8 cellular contexts compared by ENCODE assay signal in the genomic region with DNA sequence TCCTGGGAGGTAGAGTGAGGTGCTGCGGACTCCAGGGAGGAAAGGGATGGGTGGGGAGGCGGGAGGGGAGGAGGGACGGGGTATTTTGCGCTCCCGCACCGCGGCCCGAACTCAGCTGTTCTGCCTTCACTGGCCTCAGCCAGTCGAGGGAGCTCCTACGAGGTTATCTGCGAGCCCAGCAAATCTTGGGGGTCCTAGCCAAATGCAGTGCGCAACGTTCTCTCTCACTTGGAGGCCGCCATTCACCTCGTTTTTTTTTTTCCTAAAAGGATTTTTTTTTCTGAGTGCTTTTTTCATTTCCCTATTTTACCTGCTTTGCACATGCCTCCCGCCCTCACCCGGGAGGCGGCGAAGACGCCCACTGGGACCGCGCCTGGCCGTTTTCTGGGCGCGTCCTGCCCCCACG. TPM values are rescaled to one million over a fixed set of nuclear protein-coding genes. Genes with fewer than 3 reads are reported as not detected.
DNase-seq lines count a peak whose midpoint lies in the region; ATAC-seq and TF ChIP-seq lines count a peak whose summit lies in the region.

No MANE protein-coding gene starts in this region.

- H3K27me3 ChIP-seq in iPS-18a (ENCODE audit: control insufficient read depth, insufficient read depth, low read length) (peaks cover 60% of the 10 kb centered on the region), suprapubic skin (peaks cover 22% of the 10 kb centered on the region)

- peaks cover 53% of the 10 kb centered on the region for H3K4me1 Mint-ChIP-seq in activated T-cell treated with anti-CD3 and anti-CD28 coated beads, Interleukin-2, amount 50 U/mL, for 4 hours (ENCODE audit: low read depth)
- peaks cover 28% of the 10 kb centered on the region for H3K4me1 Mint-ChIP-seq in activated T-helper 17 cell treated with anti-CD3 and anti-CD28 coated beads, Interleukin-2, amount 50 U/mL, for 72 hours

- no peaks in the 10 kb centered on the region for H3K9me3 Mint-ChIP-seq in activated T-cell treated with anti-CD3 and anti-CD28 coated beads, Interleukin-2, amount 50 U/mL, for 4 hours
- H3K9me3 Mint-ChIP-seq in activated T-helper 17 cell treated with anti-CD3 and anti-CD28 coated beads, Interleukin-2, amount 50 U/mL, for 72 hours, result no peaks in the 10 kb centered on the region

- H3K36me3 Mint-ChIP-seq in activated T-cell treated with anti-CD3 and anti-CD28 coated beads, Interleukin-2, amount 50 U/mL, for 4 hours (ENCODE audit: insufficient read depth), result peaks cover 13% of the 10 kb centered on the region
- peaks cover 35% of the 10 kb centered on the region for H3K36me3 Mint-ChIP-seq in activated T-helper 17 cell treated with anti-CD3 and anti-CD28 coated beads, Interleukin-2, amount 50 U/mL, for 72 hours (ENCODE audit: low read depth)

- no peak for DNase-seq in activated T-cell treated with anti-CD3 and anti-CD28 coated beads, Interleukin-2, amount 50 U/mL, for 4 hours
- DNase-seq in activated T-cell treated with anti-CD3 and anti-CD28 coated beads, Interleukin-2, amount 50 U/mL, for 1 hour, result no peak
- no peak for DNase-seq in suprapubic skin (ENCODE audit: low spot score in 2 of 2)
- no peak for DNase-seq in NCI-H1694 treated with DMSO at 0.1 percent for 48 hours (lab: John Stamatoyannopoulos, UW)
- no peak for DNase-seq in GM03348 (ENCODE audit: low spot score)

- H3K27ac ChIP-seq in iPS-18a (ENCODE audit: low read length) (no peak overlapping the region), suprapubic skin (no peak overlapping the region)

- peak overlapping the region; percentile 85 for H3K4me3 Mint-ChIP-seq in activated T-cell treated with anti-CD3 and anti-CD28 coated beads, Interleukin-2, amount 50 U/mL, for 4 hours
- H3K4me3 Mint-ChIP-seq in activated T-helper 17 cell treated with anti-CD3 and anti-CD28 coated beads, Interleukin-2, amount 50 U/mL, for 72 hours, result peak overlapping the region; percentile 90

- no peaks in the 10 kb centered on the region for H3K9me3 ChIP-seq in iPS-18a (ENCODE audit: control insufficient read depth, low read depth, low read length)
- no peaks in the 10 kb centered on the region for H3K9me3 ChIP-seq in suprapubic skin

- peak overlapping the region; percentile 45 for H3K9ac ChIP-seq in iPS-18a (ENCODE audit: low read length)

- no peak for TF ChIP-seq POLR2A in suprapubic skin (IDR thresholded peaks at IDR 0.05)

- TF ChIP-seq CTCF in suprapubic skin (IDR thresholded peaks at IDR 0.05), result no peak

- peaks cover 11% of the 10 kb centered on the region for H3K36me3 ChIP-seq in iPS-18a (ENCODE audit: control insufficient read depth, low read depth, low read length)
- H3K36me3 ChIP-seq in suprapubic skin, result peaks cover under 1% of the 10 kb centered on the region

- TF ChIP-seq EP300 in suprapubic skin (IDR thresholded peaks at IDR 0.05), result no peak

- peaks cover 20% of the 10 kb centered on the region for H3K4me1 ChIP-seq in iPS-18a (ENCODE audit: control insufficient read depth, low read depth, low read length)
- H3K4me1 ChIP-seq in suprapubic skin, result peaks cover 57% of the 10 kb centered on the region

- H3K27ac Mint-ChIP-seq in activated T-helper 17 cell treated with anti-CD3 and anti-CD28 coated beads, Interleukin-2, amount 50 U/mL, for 72 hours, result peak overlapping the region; percentile 17

- peak overlapping the region; percentile 55 for H3K4me3 ChIP-seq in iPS-18a (ENCODE audit: low read length)
- H3K4me3 ChIP-seq in suprapubic skin, result peak overlapping the region; percentile 91

- 16% methylated on average over 26 of the region's 26 CpGs for WGBS in suprapubic skin

- no peak for ATAC-seq in activated T-cell treated with anti-CD3 and anti-CD28 coated beads, Interleukin-2, amount 50 U/mL, for 4 hours
- ATAC-seq in activated T-helper 17 cell treated with anti-CD3 and anti-CD28 coated beads, Interleukin-2, amount 50 U/mL, for 72 hours (replicated peaks), result no peak
- no peak for ATAC-seq in HG03280 (IDR thresholded peaks at IDR 0.05; ENCODE audit: unreplicated experiment)

- peaks cover 35% of the 10 kb centered on the region for H3K27me3 Mint-ChIP-seq in activated T-cell treated with anti-CD3 and anti-CD28 coated beads, Interleukin-2, amount 50 U/mL, for 4 hours (ENCODE audit: low read depth)
- peaks cover 9% of the 10 kb centered on the region for H3K27me3 Mint-ChIP-seq in activated T-helper 17 cell treated with anti-CD3 and anti-CD28 coated beads, Interleukin-2, amount 50 U/mL, for 72 hours

RNA-seq across cellular contexts. Expression of a gene that starts 0.9 kb away (rescaled TPM):
- 10 to 100 TPM; 63.3 to 68.9 (median 65.5) TPM for total RNA-seq in activated T-cell treated with anti-CD3 and anti-CD28 coated beads, Interleukin-2, amount 50 U/mL, for 4 hours
- 10 to 100 TPM; 12.9 to 13.4 TPM for total RNA-seq in activated T-helper 17 cell treated with anti-CD3 and anti-CD28 coated beads, Interleukin-2, amount 50 U/mL, for 72 hours
- 10 to 100 TPM in 3 of 4 donors, 1 to 10 TPM in 1; 8.9 to 27.0 (median 18.0) TPM for total RNA-seq in suprapubic skin
